9 cellular contexts compared by ENCODE assay signal in genomic region chr6:24646771-24647170, GRCh38. TPM values are rescaled to one million over a fixed set of nuclear protein-coding genes. Genes with fewer than 3 reads are reported as not detected.
DNase-seq lines count a peak whose midpoint lies in the region; ATAC-seq and TF ChIP-seq lines count a peak whose summit lies in the region.
"Had no signal": no experiment of that assay in that cellular context is flagged by ENCODE, and none has a peak within 500 bp of the region (broad histone marks: within the 10 kb centered on the region; RNA-seq: fewer than 3 reads in every experiment).

No MANE protein-coding gene starts in this region.

- H3K79me2 ChIP-seq in OCI-LY1 (ENCODE audit: insufficient read depth, low read length): no peaks in the 10 kb centered on the region
- H3K79me2 ChIP-seq in parathyroid adenoma: no peaks in the 10 kb centered on the region

- H3K36me3 Mint-ChIP-seq in activated CD4-positive, alpha-beta T cell treated with anti-CD3 and anti-CD28 coated beads for 36 hours (ENCODE audit: low read depth): peaks cover 3% of the 10 kb centered on the region
- peaks cover 36% of the 10 kb centered on the region for H3K36me3 Mint-ChIP-seq in effector memory CD8-positive, alpha-beta T cell (ENCODE audit: insufficient read depth)

- H3K27ac Mint-ChIP-seq in activated CD4-positive, alpha-beta T cell treated with anti-CD3 and anti-CD28 coated beads for 36 hours: peak overlapping the region; percentile 19
- H3K27ac Mint-ChIP-seq in effector memory CD8-positive, alpha-beta T cell: peak overlapping the region in 1 of 2 donors; percentile 84

- no peaks in the 10 kb centered on the region for H3K27me3 ChIP-seq in OCI-LY1 (ENCODE audit: insufficient read depth, low read length)
- no peaks in the 10 kb centered on the region for H3K27me3 ChIP-seq in parathyroid adenoma (ENCODE audit: control insufficient read depth, insufficient read depth, low read length)
- H3K27me3 ChIP-seq: pancreas had no signal

- H3K27ac ChIP-seq in OCI-LY1 (ENCODE audit: low read depth, low read length, poor library complexity, severe bottlenecking) (peak overlapping the region; percentile 31), parathyroid adenoma (no peak overlapping the region)

- ATAC-seq in activated CD4-positive, alpha-beta T cell treated with anti-CD3 and anti-CD28 coated beads for 36 hours: peak; percentile 24
- ATAC-seq in effector memory CD8-positive, alpha-beta T cell (replicated peaks): no peak
- ATAC-seq in HG03159 (IDR thresholded peaks at IDR 0.05; ENCODE audit: unreplicated experiment) (no peak), HG03280 (IDR thresholded peaks at IDR 0.05; ENCODE audit: unreplicated experiment) (no peak)

- peak overlapping the region; percentile 78 for H3K4me3 Mint-ChIP-seq in activated CD4-positive, alpha-beta T cell treated with anti-CD3 and anti-CD28 coated beads for 36 hours
- peak overlapping the region; percentile 83 to 84 for H3K4me3 Mint-ChIP-seq in effector memory CD8-positive, alpha-beta T cell

- H3K9ac ChIP-seq in OCI-LY1 (ENCODE audit: low read length): no peak overlapping the region; the same call in 1 of the 2 replicates
- H3K9ac ChIP-seq in parathyroid adenoma: no peak overlapping the region

- H4K20me1 ChIP-seq in OCI-LY1 (ENCODE audit: insufficient read depth, low read length): no peaks in the 10 kb centered on the region

- TF ChIP-seq CTCF in OCI-LY1 (IDR thresholded peaks at IDR 0.05; ENCODE audit: low read length) (no peak), parathyroid adenoma (IDR thresholded peaks at IDR 0.05) (no peak)

- DNase-seq in activated CD4-positive, alpha-beta T cell treated with anti-CD3 and anti-CD28 coated beads for 36 hours: no peak
- DNase-seq in activated CD4-positive, alpha-beta T cell treated with anti-CD3 and anti-CD28 coated beads for 1 hour: no peak
- DNase-seq in effector memory CD8-positive, alpha-beta T cell: no peak
- no peak for DNase-seq in DMS79 (lab: John Stamatoyannopoulos, UW)

- no peaks in the 10 kb centered on the region for H3K9me2 ChIP-seq in OCI-LY1 (ENCODE audit: low read depth, low read length)

- peaks cover 11% of the 10 kb centered on the region for H3K27me3 Mint-ChIP-seq in activated CD4-positive, alpha-beta T cell treated with anti-CD3 and anti-CD28 coated beads for 36 hours
- H3K27me3 Mint-ChIP-seq in effector memory CD8-positive, alpha-beta T cell: peaks cover under 1 to 28% of the 10 kb centered on the region in 2 donors

- H3K4me1 ChIP-seq in OCI-LY1 (ENCODE audit: insufficient read depth, low read length, severe bottlenecking) (peaks cover 30% of the 10 kb centered on the region), parathyroid adenoma (no peaks in the 10 kb centered on the region)
- H3K4me1 ChIP-seq: pancreas had no signal

- peaks cover 17% of the 10 kb centered on the region for H3K36me3 ChIP-seq in OCI-LY1 (ENCODE audit: insufficient read depth, low read length)
- H3K36me3 ChIP-seq in parathyroid adenoma (ENCODE audit: control insufficient read depth, insufficient read depth, low read length): no peaks in the 10 kb centered on the region

- peaks cover 14% of the 10 kb centered on the region for H3K4me1 Mint-ChIP-seq in activated CD4-positive, alpha-beta T cell treated with anti-CD3 and anti-CD28 coated beads for 36 hours
- H3K4me1 Mint-ChIP-seq in effector memory CD8-positive, alpha-beta T cell (ENCODE audit: low read depth in 2 of 2): peaks cover 10 to 11% of the 10 kb centered on the region in 2 donors

- CTCF ChIA-PET in activated CD4-positive, alpha-beta T cell treated with anti-CD3 and anti-CD28 coated beads for 36 hours (lab: Charles Lee): interaction anchor here (0.7 to 2.0 kb wide), 4 partner anchors 10 to 100 kb away, joined by 3 to 8 read pairs (median 4); no protein-coding TSS in a partner anchor

- H3F3A ChIP-seq in OCI-LY1 (ENCODE audit: insufficient read depth, low read length): no peaks in the 10 kb centered on the region

- POLR2A ChIA-PET in activated CD4-positive, alpha-beta T cell treated with anti-CD3 and anti-CD28 coated beads for 36 hours (lab: Charles Lee): interaction anchor here (1.5 kb wide), 1 partner anchor 19 kb away, joined by 4 read pairs; the partner anchor contains the start of gene TDP2

- peak overlapping the region; percentile 63 for H3K4me3 ChIP-seq in OCI-LY1 (ENCODE audit: low read depth, low read length, poor library complexity, severe bottlenecking)
- no peak overlapping the region for H3K4me3 ChIP-seq in parathyroid adenoma (ENCODE audit: low read depth, low read length)

- H2AFZ ChIP-seq in OCI-LY1 (ENCODE audit: low read length) (peak overlapping the region; percentile 80), parathyroid adenoma (peak overlapping the region; percentile 88)

- H3K9me3 ChIP-seq in OCI-LY1 (ENCODE audit: low read length): no peaks in the 10 kb centered on the region
- H3K9me3 ChIP-seq in parathyroid adenoma (ENCODE audit: control insufficient read depth, low read length): no peaks in the 10 kb centered on the region
- H3K9me3 ChIP-seq: pancreas had no signal

- intact Hi-C loops in activated CD4-positive, alpha-beta T cell treated with anti-CD3 and anti-CD28 coated beads for 36 hours (cut with DNase I, micrococcal nuclease): loop anchor here (1.0 to 5.0 kb wide), 3 partner anchors 20 to 131 kb away; partner anchors contain the start of gene TDP2 (in 2 of the 2)

- no peaks in the 10 kb centered on the region for H3K9me3 Mint-ChIP-seq in activated CD4-positive, alpha-beta T cell treated with anti-CD3 and anti-CD28 coated beads for 36 hours (ENCODE audit: low read depth)
- no peaks in the 10 kb centered on the region for H3K9me3 Mint-ChIP-seq in effector memory CD8-positive, alpha-beta T cell

- H3K4me2 ChIP-seq in OCI-LY1 (ENCODE audit: low read length) (peak overlapping the region; percentile 68), parathyroid adenoma (ENCODE audit: low read length) (peak overlapping the region; percentile 62)

RNA-seq across cellular contexts. Expression of gene KIAA0319, which starts 0.8 kb away (rescaled TPM):
- under 1 TPM; 0.09 TPM for total RNA-seq in activated CD4-positive, alpha-beta T cell treated with anti-CD3 and anti-CD28 coated beads for 36 hours

RNA-seq across cellular contexts. Expression of gene TDP2, which starts 19.9 kb away (rescaled TPM):
- 10 to 100 TPM; 41.4 to 45.4 TPM for total RNA-seq in activated CD4-positive, alpha-beta T cell treated with anti-CD3 and anti-CD28 coated beads for 36 hours

RNA-seq across cellular contexts. Expression of gene ACOT13, which starts 20.1 kb away (rescaled TPM):
- 10 to 100 TPM; 37.3 to 47.9 TPM for total RNA-seq in activated CD4-positive, alpha-beta T cell treated with anti-CD3 and anti-CD28 coated beads for 36 hours
